Comparison of ENCODE assay signal across 8 cellular contexts in the genomic region with DNA sequence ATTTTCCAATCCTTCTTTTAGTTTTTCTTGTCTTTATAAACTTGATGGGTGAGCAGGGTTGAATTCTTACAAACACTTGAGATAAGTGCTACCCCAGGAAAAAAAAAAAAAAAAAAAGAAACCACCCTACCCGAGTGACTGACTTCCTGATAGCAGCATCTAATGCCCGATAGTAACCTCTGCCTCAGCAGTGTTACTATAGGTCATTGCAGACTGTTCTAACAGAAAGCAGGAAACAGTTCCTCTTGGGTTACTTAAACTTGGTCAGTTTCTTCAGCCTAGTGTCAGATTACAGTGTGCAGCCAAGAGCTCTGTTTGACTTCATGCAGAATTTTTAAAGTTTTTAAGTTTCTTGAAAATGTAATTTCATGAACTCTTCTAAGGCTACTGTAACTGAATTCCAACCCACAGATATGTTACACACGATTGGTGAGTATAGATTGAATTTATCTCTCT. TPM values are rescaled to one million over a fixed set of nuclear protein-coding genes. Genes with fewer than 3 reads are reported as not detected.
DNase-seq lines count a peak whose midpoint lies in the region; ATAC-seq, FAIRE-seq and TF ChIP-seq lines count a peak whose summit lies in the region.

No MANE protein-coding gene starts in this region.

- intact Hi-C loops in GM12878 (cut with micrococcal nuclease; ENCODE audit: unreplicated experiment) (loop anchor here (1.0 to 5.0 kb wide), 4 partner anchors 36 to 440 kb away; no protein-coding TSS in a partner anchor), gastrocnemius medialis (cut with DNase I; ENCODE audit: low total_unique reads) (loop anchor here (5.0 to 10.0 kb wide), 4 partner anchors 106 to 634 kb away; partner anchors contain the start of genes ATXN1 and GMPR)

- H3K9ac ChIP-seq in DND-41 (ENCODE audit: low read depth, low read length) (no peak overlapping the region), GM12878 (ENCODE audit: control insufficient read depth, insufficient read depth, low read length) (peak overlapping the region; percentile 76; the same call in 1 of the 2 replicates)

- TF ChIP-seq RAD21 in GM12878 (IDR thresholded peaks at IDR 0.05; ENCODE audit: insufficient read depth, low read depth, low read length): 0 out of 2 replicates have a peak, but pooled peaks have one; percentile 12

- TF ChIP-seq EP300 in GM12878 (IDR thresholded peaks at IDR 0.05; ENCODE audit: borderline replicate concordance in 1 of 2, control insufficient read depth in 1 of 2, low read depth in 2 of 2, low read length in 2 of 2): no peak

- no peak for TF ChIP-seq CTCF in DND-41 (IDR thresholded peaks at IDR 0.05; ENCODE audit: borderline replicate concordance, extremely low read depth, low read length, poor library complexity, severe bottlenecking)
- no peak for TF ChIP-seq CTCF in GM12878 (IDR thresholded peaks at IDR 0.05 in 2 of 3, conservative IDR thresholded peaks at IDR 0.05 in 1 of 3; ENCODE audit: control insufficient read depth in 2 of 3, extremely low read depth in 1 of 3, insufficient read depth in 1 of 3, low read depth in 3 of 3, low read length in 3 of 3)
- no peak for TF ChIP-seq CTCF in gastrocnemius medialis (IDR thresholded peaks at IDR 0.05 in 4 of 5, conservative IDR thresholded peaks at IDR 0.05 in 1 of 5)

- H3K4me1 ChIP-seq in DND-41 (ENCODE audit: insufficient read depth, low read length): peaks cover 3% of the 10 kb centered on the region; the same call in 1 of the 2 replicates
- peaks cover 6% of the 10 kb centered on the region for H3K4me1 ChIP-seq in GM12878 (ENCODE audit: control insufficient read depth, insufficient read depth, low read length)
- peaks cover 49 to 52% of the 10 kb centered on the region in 2 donors for H3K4me1 ChIP-seq in gastrocnemius medialis

- no peak for DNase-seq in DND-41
- peak; percentile 40 for DNase-seq in GM19240 (ENCODE audit: insufficient read length, low spot score)
- DNase-seq in OCI-M1 (lab: John Stamatoyannopoulos, UW): peak; percentile 97
- DNase-seq in GM12878 (ENCODE audit: low read depth, low spot score): peak; percentile 61
- peak; percentile 25 for DNase-seq in iPS DF 4.7 (ENCODE audit: extremely low read depth, low spot score)
- DNase-seq in gastrocnemius medialis: peak; percentile 62 to 65
- no peak for DNase-seq in HK-2 (ENCODE audit: unreplicated experiment)

- H3K4me2 ChIP-seq in DND-41 (ENCODE audit: insufficient read depth, low read length) (no peak overlapping the region), GM12878 (ENCODE audit: control insufficient read depth, insufficient read depth) (peak overlapping the region; percentile 99)

- H3K27me3 ChIP-seq in DND-41 (ENCODE audit: insufficient read depth, low read length, poor library complexity): peaks cover 21% of the 10 kb centered on the region
- no peaks in the 10 kb centered on the region for H3K27me3 ChIP-seq in GM12878 (replicated peaks in 1 of 2; ENCODE audit: control insufficient read depth in 2 of 2, insufficient read depth in 2 of 2, low read length in 1 of 2)
- no peaks in the 10 kb centered on the region for H3K27me3 ChIP-seq in gastrocnemius medialis

- no peaks in the 10 kb centered on the region for H3K36me3 ChIP-seq in DND-41 (ENCODE audit: insufficient read depth, low read length)
- peaks cover 0 to 6% of the 10 kb centered on the region in 2 experiments; a peak in 2 of 4 replicates for H3K36me3 ChIP-seq in GM12878 (ENCODE audit: control insufficient read depth in 2 of 2, insufficient read depth in 2 of 2, low read length in 1 of 2)
- no peaks in the 10 kb centered on the region for H3K36me3 ChIP-seq in gastrocnemius medialis

- TF ChIP-seq POLR2A in GM12878 (IDR thresholded peaks at IDR 0.05; ENCODE audit: low read depth, low read length) (0 out of 2 replicates have a peak, but pooled peaks have one; percentile 30), gastrocnemius medialis (IDR thresholded peaks at IDR 0.05) (peak in 1 of 2 donors; percentile 53)

- no peak overlapping the region for H3K27ac ChIP-seq in DND-41 (ENCODE audit: low read length)
- H3K27ac ChIP-seq in GM12878 (ENCODE audit: control insufficient read depth, insufficient read depth): peak overlapping the region; percentile 53; the same call in 1 of the 2 replicates
- H3K27ac ChIP-seq in gastrocnemius medialis: peak overlapping the region; percentile 98 to 100 (median 99)

- no TSS peak for BruUV-seq in GM12878 (replicated peaks; lab: Mats Ljungman, UMichigan)

- POLR2A ChIA-PET in GM12878 (lab: Charles Lee): interaction anchor here (0.7 to 5.6 kb wide), 12 partner anchors 52 to 440 kb away, joined by 3 to 53 read pairs (median 6); no protein-coding TSS in a partner anchor

- CTCF ChIA-PET in GM12878 (lab: Yijun Ruan, JAX): interaction anchor here (0.6 to 11.2 kb wide), 27 partner anchors 12 to 963 kb away, joined by 3 to 131 read pairs (median 5); no protein-coding TSS in a partner anchor

- WGBS in GM12878 (ENCODE audit: insufficient coverage, insufficient replicate concordance, low lambda C conversion rate, missing lambda C conversion rate): 2% methylated on average over 3 of the region's 3 CpGs

- in situ Hi-C loops in GM12878 (cut with MboI): no loop called here
- in situ Hi-C loops in gastrocnemius medialis (cut with MboI; ENCODE audit: low sequenced_read_pairs in 4 of 4): no loop called here

- RAD21 ChIA-PET in GM12878 (lab: Charles Lee; ENCODE audit: unreplicated experiment): interaction anchor here (0.7 to 8.7 kb wide), 27 partner anchors 9 to 851 kb away, joined by 3 to 220 read pairs (median 5); no protein-coding TSS in a partner anchor

- H3K79me2 ChIP-seq in DND-41 (ENCODE audit: insufficient read depth, low read length) (no peaks in the 10 kb centered on the region), GM12878 (ENCODE audit: control insufficient read depth, insufficient read depth, low read length) (peaks cover 69% of the 10 kb centered on the region)

- peak; percentile 69 for ATAC-seq in DND-41 (ENCODE audit: insufficient read depth, low read depth)
- ATAC-seq in HG03280 (IDR thresholded peaks at IDR 0.05; ENCODE audit: unreplicated experiment): peak; percentile 63
- peak; percentile 63 for ATAC-seq in GM12878
- ATAC-seq in gastrocnemius medialis: peak; percentile 76 to 79

- H3K9me3 ChIP-seq in DND-41 (ENCODE audit: insufficient read depth, low read length, severe bottlenecking): no peaks in the 10 kb centered on the region
- no peaks in the 10 kb centered on the region for H3K9me3 ChIP-seq in GM12878 (replicated peaks; ENCODE audit: control insufficient read depth, insufficient read depth, low read length)
- H3K9me3 ChIP-seq in gastrocnemius medialis: no peaks in the 10 kb centered on the region

- SMC1A ChIA-PET in GM12878 (lab: Charles Lee; ENCODE audit: uncharacterized antibody, unreplicated experiment): interaction anchor here (0.7 to 8.7 kb wide), 40 partner anchors 10 to 500 kb away, joined by 3 to 184 read pairs (median 5); no protein-coding TSS in a partner anchor

- H4K20me1 ChIP-seq in DND-41 (ENCODE audit: insufficient read depth, low read length) (no peaks in the 10 kb centered on the region), GM12878 (ENCODE audit: control insufficient read depth, insufficient read depth) (peaks cover 5% of the 10 kb centered on the region; the same call in 1 of the 2 replicates)

- H2AFZ ChIP-seq in DND-41 (ENCODE audit: low read depth, low read length) (no peak overlapping the region), GM12878 (ENCODE audit: control insufficient read depth, low read depth, low read length) (no peak overlapping the region)

- H3K4me3 ChIP-seq in DND-41 (ENCODE audit: low read depth in 1 of 2, low read length in 2 of 2) (no peak overlapping the region), GM12878 (peak overlapping the region; percentile 86), gastrocnemius medialis (peak overlapping the region; percentile 92 to 99 (median 95))

- peak; percentile 85 for FAIRE-seq in GM12878 (lab: Jason Lieb, UNC)

TF ChIP-seq in GM12878, 131 proteins besides CTCF, POLR2A, EP300 and RAD21 (continues in another document):
- TF ChIP-seq MLLT1 (IDR thresholded peaks at IDR 0.05): peak; percentile 66; the same call in 1 of the 2 replicates
- TF ChIP-seq RFX5 (IDR thresholded peaks at IDR 0.05; ENCODE audit: low read depth, low read length): no peak
- peak; percentile 61; the same call in 1 of the 2 replicates for TF ChIP-seq SPI1 (IDR thresholded peaks at IDR 0.05; ENCODE audit: borderline replicate concordance, insufficient read depth, low read depth, low read length)
- peak; percentile 49; the same call in 1 of the 2 replicates for TF ChIP-seq SIN3A (IDR thresholded peaks at IDR 0.05; ENCODE audit: low read depth, low read length)

RNA-seq across cellular contexts. Expression of gene MYLIP, which starts 2.1 kb away (rescaled TPM):
- total RNA-seq in GM12878 (2013; cell fraction: nucleolus; rRNA removed): 123 and 131 TPM in 2 replicates
- total RNA-seq in GM12878 (2014; rRNA removed): 12.9 and 15.1 TPM in 2 replicates
- 12.8 and 13.0 TPM in 2 replicates for total RNA-seq in GM12878 (2014; rRNA removed; fragmentation: Illumina TruSeq; extraction: Trizol)
- 14.7 and 15.2 TPM in 2 replicates for total RNA-seq in GM12878 (2021)
- 10.8 TPM for polyA plus RNA-seq in GM12878 (2011; ENCODE audit: low read depth)
- polyA plus RNA-seq in GM12878 (2011; rRNA removed): 122 and 123 TPM in 2 replicates
- polyA plus RNA-seq in GM12878 (2011; cell fraction: cytosol; rRNA removed): 73.6 and 81.0 TPM in 2 replicates
- polyA plus RNA-seq in GM12878 (2011; cell fraction: nucleus; rRNA removed): 120 and 147 TPM in 2 replicates
- polyA plus RNA-seq in GM12878 (2012): 11.3 and 20.8 TPM in 2 replicates
- polyA plus RNA-seq in GM12878 (2014; fragmentation: Illumina TruSeq; extraction: Trizol): 12.3 and 13.0 TPM in 2 replicates
- polyA plus RNA-seq in GM12878 (2014; fragmentation: Nextera tagmentation; extraction: Ambion mirVana): 1 to 10 TPM; 5.3 to 5.8 TPM
- 14.1 and 16.5 TPM in 2 replicates for polyA plus RNA-seq in GM12878 (2014; rRNA removed)
- polyA plus RNA-seq in GM12878 (2016; fragmentation: Nextera tagmentation; extraction: Ambion mirVana): 1 to 10 TPM; 5.6 to 7.1 TPM
- polyA minus RNA-seq in GM12878 (2011; rRNA and poly(A)+ RNA removed): 124 and 137 TPM in 2 replicates
- polyA minus RNA-seq in GM12878 (2011; cell fraction: cytosol; rRNA and poly(A)+ RNA removed): 37.2 and 44.1 TPM in 2 replicates
- 67.3 and 86.4 TPM in 2 replicates for polyA minus RNA-seq in GM12878 (2011; cell fraction: nucleus; rRNA and poly(A)+ RNA removed)
- 10 to 100 TPM in 3 of 4 donors, 1 to 10 TPM in 1; 8.9 to 28.6 (median 18.3) TPM for total RNA-seq in gastrocnemius medialis

Comparison
In these comparisons a context has a peak if more than half of its experiments do, and no peak if none do; other contexts are left out.
1. DNase-seq: peak in GM19240 (single experiment), OCI-M1 (single experiment), GM12878 (single experiment), iPS DF 4.7 (single experiment) and gastrocnemius medialis (2 of 2); none in DND-41 (single experiment) and HK-2 (single experiment).
2. H3K4me3 ChIP-seq: peak in GM12878 (single experiment) and gastrocnemius medialis (4 of 4); none in DND-41 (0 of 2).
3. Peak in every context shown above with its lines, with median percentiles within 50 percentile points of each other: ATAC-seq.